Comparison of ENCODE assay signal across 1 cellular context in the genomic region with DNA sequence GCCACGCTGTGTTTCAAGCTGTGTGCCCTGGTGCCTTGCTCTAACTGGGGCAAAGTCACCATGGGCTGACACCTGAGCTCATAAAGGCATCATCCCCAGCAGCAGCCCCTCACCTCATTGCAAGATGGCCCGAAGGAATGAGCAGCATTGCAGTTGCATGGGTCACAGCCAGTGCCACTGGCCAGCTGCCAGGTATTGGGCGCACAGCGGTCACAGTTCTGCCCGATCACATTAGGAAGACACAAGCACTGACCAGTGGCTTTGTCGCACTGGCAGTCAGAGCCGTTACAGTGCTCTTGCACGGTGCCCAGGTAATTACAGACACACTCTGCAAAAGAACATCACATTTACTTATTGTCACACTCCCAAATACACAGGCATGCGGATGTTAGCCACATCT.
TF ChIP-seq lines count a peak whose summit lies in the region.

No MANE protein-coding gene starts in this region.

TF ChIP-seq in SK-N-SH, 30 proteins besides CTCF, POLR2A, EP300 and RAD21 (continued from another document):
- TF ChIP-seq ZBTB33 (IDR thresholded peaks at IDR 0.05; ENCODE audit: borderline replicate concordance, low read depth) (no peak), NRF1 (IDR thresholded peaks at IDR 0.05; ENCODE audit: low read depth, low read length) (no peak), POLR2AphosphoS5 (IDR thresholded peaks at IDR 0.05; ENCODE audit: low read depth, low read length) (no peak), FOXM1 (IDR thresholded peaks at IDR 0.05; ENCODE audit: low read depth) (no peak), REST (IDR thresholded peaks at IDR 0.05; ENCODE audit: low read depth, low read length) (no peak), USF1 (IDR thresholded peaks at IDR 0.05; ENCODE audit: borderline replicate concordance, low read depth) (no peak)
